In the genomic region with DNA sequence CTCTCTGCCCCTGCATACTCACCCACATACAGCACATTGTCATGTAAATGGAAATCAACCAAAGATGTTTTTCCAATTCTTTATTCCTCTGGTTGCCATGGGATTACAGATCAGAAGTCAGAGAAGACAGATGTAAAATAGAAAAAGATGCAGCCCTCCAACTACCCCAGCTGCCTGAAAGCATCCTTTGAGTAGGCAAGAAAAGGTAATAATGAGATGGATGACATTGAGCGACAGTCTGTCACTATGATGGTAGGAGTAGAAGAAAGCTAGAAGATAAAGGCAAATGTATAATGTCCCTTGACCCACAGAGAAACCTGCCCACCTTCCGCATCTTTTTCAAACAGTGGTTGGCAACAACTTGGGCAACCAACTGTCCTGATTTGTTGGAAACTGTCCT, we compare ENCODE assay signal across 21 cellular contexts.
"Had no signal": no experiment of that assay in that cellular context is flagged by ENCODE, and none has a peak within 500 bp of the region (broad histone marks: within the 10 kb centered on the region; RNA-seq: fewer than 3 reads in every experiment).

No MANE protein-coding gene starts in this region.

- H3K27me3 Mint-ChIP-seq: naive thymus-derived CD8-positive, alpha-beta T cell; stimulated activated naive CD8-positive, alpha-beta T cell treated with anti-CD3 and anti-CD28 coated beads, Interleukin-15, Interleukin-2, amounts not matched to agents 100 ng/mL and 50 ng/mL, for 24 hours had no signal

- H3K4me1 Mint-ChIP-seq: naive B cell; nephron progenitor cell; stimulated activated effector memory CD8-positive, alpha-beta T cell treated with anti-CD3 and anti-CD28 coated beads, Interleukin-12 subunit alpha, Interleukin-12 subunit beta, amount 100 ng/mL, for 72 hours; stimulated activated naive B cell treated with anti-CD40 and anti-IgM and Interleukin-4, amounts not matched to agents 10 μg/mL and 1 μg/mL and 100 μg/mL, for 72 hours had no signal

- H3K27ac Mint-ChIP-seq: naive B cell; naive thymus-derived CD8-positive, alpha-beta T cell; natural killer cell treated with Interleukin-12 subunit alpha and Interleukin-12 subunit beta and Interleukin-15 and Interleukin-18, amount 100 ng/mL, for 72 hours; nephron progenitor cell; stimulated activated effector memory CD8-positive, alpha-beta T cell treated with anti-CD3 and anti-CD28 coated beads, Interleukin-12 subunit alpha, Interleukin-12 subunit beta, amount 100 ng/mL, for 72 hours; stimulated activated naive B cell treated with anti-CD40 and anti-IgM and Interleukin-4, amounts not matched to agents 10 μg/mL and 1 μg/mL and 100 μg/mL, for 72 hours; stimulated activated naive CD8-positive, alpha-beta T cell treated with anti-CD3 and anti-CD28 coated beads, Interleukin-15, Interleukin-2, amounts not matched to agents 100 ng/mL and 50 ng/mL, for 24 hours had no signal

- H3K36me3 Mint-ChIP-seq: naive B cell; naive thymus-derived CD8-positive, alpha-beta T cell; natural killer cell treated with Interleukin-12 subunit alpha and Interleukin-12 subunit beta and Interleukin-15 and Interleukin-18, amount 100 ng/mL, for 72 hours; stimulated activated effector memory CD8-positive, alpha-beta T cell treated with anti-CD3 and anti-CD28 coated beads, Interleukin-12 subunit alpha, Interleukin-12 subunit beta, amount 100 ng/mL, for 72 hours; stimulated activated naive B cell treated with anti-CD40 and anti-IgM and Interleukin-4, amounts not matched to agents 10 μg/mL and 1 μg/mL and 100 μg/mL, for 72 hours had no signal

- H3K4me3 Mint-ChIP-seq: naive B cell; naive thymus-derived CD8-positive, alpha-beta T cell; natural killer cell treated with Interleukin-12 subunit alpha and Interleukin-12 subunit beta and Interleukin-15 and Interleukin-18, amount 100 ng/mL, for 72 hours; nephron progenitor cell; stimulated activated effector memory CD8-positive, alpha-beta T cell treated with anti-CD3 and anti-CD28 coated beads, Interleukin-12 subunit alpha, Interleukin-12 subunit beta, amount 100 ng/mL, for 72 hours; stimulated activated naive B cell treated with anti-CD40 and anti-IgM and Interleukin-4, amounts not matched to agents 10 μg/mL and 1 μg/mL and 100 μg/mL, for 72 hours; stimulated activated naive CD8-positive, alpha-beta T cell treated with anti-CD3 and anti-CD28 coated beads, Interleukin-15, Interleukin-2, amounts not matched to agents 100 ng/mL and 50 ng/mL, for 24 hours had no signal

- H3K9me3 Mint-ChIP-seq: natural killer cell treated with Interleukin-12 subunit alpha and Interleukin-12 subunit beta and Interleukin-15 and Interleukin-18, amount 100 ng/mL, for 72 hours; stimulated activated effector memory CD8-positive, alpha-beta T cell treated with anti-CD3 and anti-CD28 coated beads, Interleukin-12 subunit alpha, Interleukin-12 subunit beta, amount 100 ng/mL, for 72 hours; stimulated activated naive B cell treated with anti-CD40 and anti-IgM and Interleukin-4, amounts not matched to agents 10 μg/mL and 1 μg/mL and 100 μg/mL, for 72 hours; stimulated activated naive CD8-positive, alpha-beta T cell treated with anti-CD3 and anti-CD28 coated beads, Interleukin-15, Interleukin-2, amounts not matched to agents 100 ng/mL and 50 ng/mL, for 24 hours had no signal

- DNase-seq: naive B cell; naive thymus-derived CD8-positive, alpha-beta T cell; nephron progenitor cell; pancreas; right cardiac atrium; right lobe of liver; sigmoid colon; small intestine; stimulated activated CD4-positive, alpha-beta T cell treated with anti-CD3 and anti-CD28 coated beads, Interleukin-15, amount 100 ng/mL, for 24 hours; stimulated activated CD4-positive, alpha-beta T cell treated with anti-CD3 and anti-CD28 coated beads, Interleukin-2, amount 100 ng/mL, for 24 hours; stimulated activated CD4-positive, alpha-beta T cell treated with anti-CD3 and anti-CD28 coated beads, Interleukin-2, amount 100 ng/mL, for 48 hours; stimulated activated CD4-positive, alpha-beta T cell treated with anti-CD3 and anti-CD28 coated beads, Interleukin-4, amount 100 ng/mL, for 24 hours; stimulated activated naive B cell treated with anti-CD40 and anti-IgM and Interleukin-4, amounts not matched to agents 10 μg/mL and 1 μg/mL and 100 μg/mL, for 72 hours; stimulated activated naive CD4-positive, alpha-beta T cell treated with Interleukin-2 at 50 U/mL for 16 hours; stomach; thyroid gland; trophoblast cell; upper lobe of left lung had no signal
